28 cellular contexts compared by ENCODE assay signal in the genomic region with DNA sequence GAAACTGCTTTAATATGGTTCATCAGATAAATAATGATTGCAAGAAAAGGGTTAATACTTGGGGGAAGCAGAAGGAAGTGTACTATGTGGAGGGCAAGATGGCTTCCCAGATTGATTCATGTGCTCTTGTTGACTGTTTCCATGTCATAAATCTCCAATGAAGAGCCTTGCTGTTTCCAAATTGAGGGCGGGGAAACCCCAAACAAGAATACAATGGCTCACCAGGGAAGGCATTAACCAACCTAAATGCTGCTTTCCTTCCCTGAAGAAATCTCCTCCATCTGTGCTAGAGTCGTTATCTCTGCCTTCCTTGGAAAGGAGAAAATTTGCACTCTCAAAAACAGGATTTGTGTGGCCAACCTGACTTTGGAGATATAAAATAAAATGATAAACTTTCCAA. TPM values are rescaled to one million over a fixed set of nuclear protein-coding genes. Genes with fewer than 3 reads are reported as not detected.
"Had no signal": no experiment of that assay in that cellular context is flagged by ENCODE, and none has a peak within 500 bp of the region (broad histone marks: within the 10 kb centered on the region; RNA-seq: fewer than 3 reads in every experiment).

No MANE protein-coding gene starts in this region.

- H3K36me3 ChIP-seq: lower lobe of right lung, ovary, right atrium auricular region, right lobe of liver, tibial nerve, uterus had no signal

- H3K9me3 ChIP-seq: lower lobe of right lung, ovary, right atrium auricular region, right lobe of liver, uterus had no signal

- H3K4me2 ChIP-seq: smooth muscle cell had no signal

- H3K27me3 ChIP-seq: ovary, right atrium auricular region, right lobe of liver, tibial nerve, uterus had no signal

- H3K4me3 ChIP-seq: lower lobe of right lung, ovary, right atrium auricular region, right lobe of liver, smooth muscle cell, tibial nerve, uterus had no signal

- FAIRE-seq: keratinocyte had no signal

- H3K36me3 Mint-ChIP-seq: mesothelial cell of epicardium; natural killer cell; stimulated activated memory B cell treated with anti-CD40 and anti-IgM and Interleukin-4, amounts not matched to agents 10 μg/mL and 1 μg/mL and 100 μg/mL, for 72 hours; type B pancreatic cell had no signal

- H3K27ac ChIP-seq: lower lobe of right lung, ovary, right atrium auricular region, right lobe of liver, tibial nerve, uterus had no signal

- H3K9me3 Mint-ChIP-seq: natural killer cell had no signal

- H3K4me3 Mint-ChIP-seq: mesothelial cell of epicardium; naive B cell; natural killer cell; nephron progenitor cell; stimulated activated memory B cell treated with anti-CD40 and anti-IgM and Interleukin-4, amounts not matched to agents 10 μg/mL and 1 μg/mL and 100 μg/mL, for 72 hours; stimulated activated naive CD8-positive, alpha-beta T cell treated with anti-CD3 and anti-CD28 coated beads, Interleukin-15, amount 100 ng/mL, for 72 hours; type B pancreatic cell had no signal

- H3K27ac Mint-ChIP-seq: mesothelial cell of epicardium; natural killer cell; nephron progenitor cell; progenitor cell of endocrine pancreas; stimulated activated memory B cell treated with anti-CD40 and anti-IgM and Interleukin-4, amounts not matched to agents 10 μg/mL and 1 μg/mL and 100 μg/mL, for 72 hours; stimulated activated naive CD8-positive, alpha-beta T cell treated with anti-CD3 and anti-CD28 coated beads, Interleukin-15, amount 100 ng/mL, for 72 hours; type B pancreatic cell had no signal

- H3K4me1 ChIP-seq: lower lobe of right lung, right lobe of liver, tibial nerve, uterus had no signal

- DNase-seq: hippocampal formation; kidney glomerular epithelial cell; left cardiac atrium; left ventricle myocardium superior; lower lobe of right lung; mammary epithelial cell; mesenchymal stem cell; naive B cell; natural killer cell; nephron progenitor cell; ovary; right lobe of liver; stimulated activated CD4-positive, alpha-beta T cell treated with anti-CD3 and anti-CD28 coated beads, Interleukin-1b, Interleukin-23, amount 100 ng/mL, for 48 hours; stimulated activated CD4-positive, alpha-beta T cell treated with anti-CD3 and anti-CD28 coated beads, Interleukin-2, amount 100 ng/mL, for 48 hours; stimulated activated CD4-positive, alpha-beta T cell treated with anti-CD3 and anti-CD28 coated beads, Interleukin-4, amount 100 ng/mL, for 4 hours; stimulated activated CD8-positive, alpha-beta memory T cell treated with anti-CD3 and anti-CD28 coated beads, Interleukin-4, amount 100 ng/mL, for 48 hours; stimulated activated naive CD4-positive, alpha-beta T cell treated with Interleukin-2 at 50 U/mL for 16 hours; stimulated activated naive CD8-positive, alpha-beta T cell treated with anti-CD3 and anti-CD28 coated beads, Interleukin-15, amount 100 ng/mL, for 72 hours; substantia nigra; uterus had no signal

- H3K4me1 Mint-ChIP-seq: naive B cell; natural killer cell; stimulated activated memory B cell treated with anti-CD40 and anti-IgM and Interleukin-4, amounts not matched to agents 10 μg/mL and 1 μg/mL and 100 μg/mL, for 72 hours; stimulated activated naive CD8-positive, alpha-beta T cell treated with anti-CD3 and anti-CD28 coated beads, Interleukin-15, amount 100 ng/mL, for 72 hours had no signal

RNA-seq across cellular contexts. Expression of gene CDH13, which starts 28.0 kb away (rescaled TPM):
- total RNA-seq: natural killer cell had no signal
